Comparison of ENCODE assay signal across 1 cellular context in genomic region chr10:104121485-104122272, GRCh38.
TF ChIP-seq lines count a peak whose summit lies in the region.

SFR1 (plus strand) TSS chr10:104122171; CDS start chr10:104122184, 13 bp downstream.

TF ChIP-seq in HepG2, 621 proteins besides CTCF, POLR2A, EP300 and RAD21 (continued from another document and continues in another):
- TF ChIP-seq ZNF609 (CRISPR knock-in tag; IDR thresholded peaks at IDR 0.05; ENCODE audit: borderline replicate concordance) (no peak), ZNF253 (CRISPR knock-in tag; IDR thresholded peaks at IDR 0.05; ENCODE audit: borderline replicate concordance) (0 out of 2 replicates have a peak, but pooled peaks have one; percentile 10), GABPB1 (CRISPR knock-in tag; IDR thresholded peaks at IDR 0.05) (peak; percentile 82), NFKBIZ (CRISPR knock-in tag; IDR thresholded peaks at IDR 0.05) (no peak), ZFY (CRISPR knock-in tag; IDR thresholded peaks at IDR 0.05) (peak; percentile 52), BHLHE40 (IDR thresholded peaks at IDR 0.05; ENCODE audit: low read length) (peak; percentile 4; the same call in 1 of the 2 replicates), SIN3B (IDR thresholded peaks at IDR 0.05; ENCODE audit: low read length) (peak; percentile 40; the same call in 1 of the 2 replicates), ZNF883 (CRISPR knock-in tag; IDR thresholded peaks at IDR 0.05; ENCODE audit: not compliant biosample characterization) (no peak), CREB3 (CRISPR knock-in tag; IDR thresholded peaks at IDR 0.05) (no peak), ATF2 (CRISPR knock-in tag; IDR thresholded peaks at IDR 0.05) (no peak), FUBP1 (CRISPR knock-in tag; IDR thresholded peaks at IDR 0.05; ENCODE audit: borderline replicate concordance) (no peak), ZNF703 (CRISPR knock-in tag; IDR thresholded peaks at IDR 0.05; ENCODE audit: borderline replicate concordance) (no peak), KDM2A (CRISPR knock-in tag; IDR thresholded peaks at IDR 0.05; ENCODE audit: borderline replicate concordance, low read depth) (peak; percentile 93), MIXL1 (CRISPR knock-in tag; IDR thresholded peaks at IDR 0.05) (0 out of 2 replicates have a peak, but pooled peaks have one; percentile 5), NCOR1 (IDR thresholded peaks at IDR 0.05; ENCODE audit: borderline replicate concordance, low read length) (0 out of 2 replicates have a peak, but pooled peaks have one; percentile 25), TP53 (CRISPR knock-in tag; conservative IDR thresholded peaks at IDR 0.05) (no peak), ZNF784 (CRISPR knock-in tag; IDR thresholded peaks at IDR 0.05; ENCODE audit: borderline replicate concordance) (no peak), MXD4 (CRISPR knock-in tag; IDR thresholded peaks at IDR 0.05) (peak; percentile 44; the same call in 1 of the 2 replicates), ISL2 (CRISPR knock-in tag; IDR thresholded peaks at IDR 0.05) (peak; percentile 51; the same call in 1 of the 2 replicates), NFYC (CRISPR knock-in tag; IDR thresholded peaks at IDR 0.05) (peak; percentile 82), MYPOP (CRISPR knock-in tag; IDR thresholded peaks at IDR 0.05) (peak; percentile 95), ZNF18 (CRISPR knock-in tag; IDR thresholded peaks at IDR 0.05; ENCODE audit: insufficient replicate concordance) (peak; percentile 75), ZNF101 (CRISPR knock-in tag; IDR thresholded peaks at IDR 0.05; ENCODE audit: borderline replicate concordance, low read depth) (no peak), ZNF503 (CRISPR knock-in tag; IDR thresholded peaks at IDR 0.05) (peak; percentile 31; the same call in 1 of the 2 replicates), ZNF225 (CRISPR knock-in tag; IDR thresholded peaks at IDR 0.05) (0 out of 2 replicates have a peak, but pooled peaks have one; percentile 48), PBX2 (CRISPR knock-in tag; IDR thresholded peaks at IDR 0.05) (peak; percentile 73), ZNF598 (CRISPR knock-in tag; IDR thresholded peaks at IDR 0.05; ENCODE audit: borderline replicate concordance) (no peak), TSC22D2 (CRISPR knock-in tag; IDR thresholded peaks at IDR 0.05; ENCODE audit: borderline replicate concordance) (peak; percentile 77; the same call in 1 of the 2 replicates), DRAP1 (CRISPR knock-in tag; IDR thresholded peaks at IDR 0.05) (peak; percentile 98), HMG20A (CRISPR knock-in tag; IDR thresholded peaks at IDR 0.05; ENCODE audit: borderline replicate concordance) (no peak; the same call in 1 of the 2 replicates), RBM39 (IDR thresholded peaks at IDR 0.05; ENCODE audit: low read depth, low read length, poor library complexity, severe bottlenecking) (peak; percentile 67), ZNF263 (CRISPR knock-in tag; IDR thresholded peaks at IDR 0.05) (no peak), SNAPC5 (CRISPR knock-in tag; IDR thresholded peaks at IDR 0.05; ENCODE audit: borderline replicate concordance) (peak; percentile 61; the same call in 1 of the 2 replicates), GATA4 (IDR thresholded peaks at IDR 0.05; ENCODE audit: borderline replicate concordance, low read depth) (0 out of 2 replicates have a peak, but pooled peaks have one; percentile 57), ZNF776 (CRISPR knock-in tag; IDR thresholded peaks at IDR 0.05) (no peak), FOXO1 (CRISPR knock-in tag; IDR thresholded peaks at IDR 0.05) (0 out of 2 replicates have a peak, but pooled peaks have one; percentile 46), HMGXB4 (CRISPR knock-in tag; IDR thresholded peaks at IDR 0.05; ENCODE audit: borderline replicate concordance in 1 of 2, low read depth in 1 of 2) (peak; percentile 81 to 89)
